8 cellular contexts compared by ENCODE assay signal in genomic region chr10:86535057-86535882, GRCh38. TPM values are rescaled to one million over a fixed set of nuclear protein-coding genes. Genes with fewer than 3 reads are reported as not detected.
DNase-seq lines count a peak whose midpoint lies in the region; ATAC-seq and TF ChIP-seq lines count a peak whose summit lies in the region.

No MANE protein-coding gene starts in this region.

- TF ChIP-seq EP300 in Ishikawa (IDR thresholded peaks at IDR 0.05; ENCODE audit: borderline replicate concordance) = peak; percentile 67; the same call in 1 of the 2 replicates

- ATAC-seq in GM19025 (IDR thresholded peaks at IDR 0.05; ENCODE audit: low read depth, unreplicated experiment) (peak; percentile 75), sciatic nerve (peak; percentile 88), GM18858 (IDR thresholded peaks at IDR 0.05; ENCODE audit: unreplicated experiment) (no peak)

- H3K4me3 ChIP-seq in hepatocyte = peak overlapping the region; percentile 2
- H3K4me3 ChIP-seq in MM.1S (ENCODE audit: low read length) = no peak overlapping the region

- peak overlapping the region; percentile 83 for H2AFZ ChIP-seq in hepatocyte
- H2AFZ ChIP-seq in MM.1S (ENCODE audit: low read length) = no peak overlapping the region

- intact Hi-C loops in sciatic nerve (cut with DNase I) = no loop called here

- TF ChIP-seq RAD21 in Ishikawa (IDR thresholded peaks at IDR 0.05; ENCODE audit: low read depth) = no peak

- H3K27ac ChIP-seq in hepatocyte (no peak overlapping the region), MM.1S (ENCODE audit: low read length) (no peak overlapping the region)

- H3K79me2 ChIP-seq in hepatocyte (no peaks in the 10 kb centered on the region), MM.1S (ENCODE audit: low read length) (no peaks in the 10 kb centered on the region)

- H3K4me1 ChIP-seq in hepatocyte (ENCODE audit: insufficient read depth) (peaks cover 4% of the 10 kb centered on the region), MM.1S (ENCODE audit: low read length) (no peaks in the 10 kb centered on the region)

- H3K9me3 ChIP-seq in hepatocyte (ENCODE audit: low read depth) = no peaks in the 10 kb centered on the region
- no peaks in the 10 kb centered on the region for H3K9me3 ChIP-seq in MM.1S (replicated peaks; ENCODE audit: insufficient read depth, low read length)

- H3K4me2 ChIP-seq in hepatocyte = peak overlapping the region; percentile 79
- no peak overlapping the region for H3K4me2 ChIP-seq in MM.1S (ENCODE audit: low read depth, low read length)

- no peaks in the 10 kb centered on the region for H3K27me3 ChIP-seq in hepatocyte
- H3K27me3 ChIP-seq in MM.1S (replicated peaks; ENCODE audit: insufficient read depth, low read length) = no peaks in the 10 kb centered on the region

- DNase-seq in amniotic epithelial cell (ENCODE audit: low read depth) (peak; percentile 14), hepatocyte (ENCODE audit: low spot score) (peak; percentile 81), sciatic nerve (ENCODE audit: low spot score) (peak; percentile 78), MM.1S (no peak)
- no peak for DNase-seq in NK-92 treated with Interleukin-12 subunit alpha and Interleukin-12 subunit beta, amount 100 ng/mL, for 24 hours (lab: John Stamatoyannopoulos, UW)

- H3K9ac ChIP-seq in MM.1S (ENCODE audit: low read length) = no peak overlapping the region

- WGBS in hepatocyte (ENCODE audit: low lambda C conversion rate, missing lambda C conversion rate) = 25% methylated on average over 42 of the region's 49 CpGs

- no peaks in the 10 kb centered on the region for H3F3A ChIP-seq in MM.1S (ENCODE audit: insufficient read depth, low read length)

- H4K20me1 ChIP-seq in hepatocyte (ENCODE audit: insufficient read depth, poor library complexity, severe bottlenecking) (no peaks in the 10 kb centered on the region), MM.1S (ENCODE audit: insufficient read depth, low read length) (no peaks in the 10 kb centered on the region)

- H3K36me3 ChIP-seq in hepatocyte (replicated peaks; ENCODE audit: insufficient read depth, low read depth) = no peaks in the 10 kb centered on the region
- H3K36me3 ChIP-seq in MM.1S (replicated peaks; ENCODE audit: insufficient read depth, low read length) = no peaks in the 10 kb centered on the region

- H3K9me2 ChIP-seq in hepatocyte (replicated peaks; ENCODE audit: insufficient read depth) (no peaks in the 10 kb centered on the region), MM.1S (replicated peaks; ENCODE audit: insufficient read depth, low read length) (no peaks in the 10 kb centered on the region)

- TF ChIP-seq CTCF in hepatocyte (IDR thresholded peaks at IDR 0.05; ENCODE audit: poor library complexity) = no peak
- TF ChIP-seq CTCF in MM.1S (IDR thresholded peaks at IDR 0.05; ENCODE audit: low read length) = no peak

TF ChIP-seq in Ishikawa, 13 proteins besides CTCF, POLR2A, EP300 and RAD21:
- no peak for TF ChIP-seq CEBPB (IDR thresholded peaks at IDR 0.05)
- peak; percentile 45; the same call in 1 of the 2 replicates for TF ChIP-seq USF1 (IDR thresholded peaks at IDR 0.05)
- TF ChIP-seq REST (IDR thresholded peaks at IDR 0.05; ENCODE audit: low read depth) = no peak
- peak; percentile 74 for TF ChIP-seq TEAD4 (IDR thresholded peaks at IDR 0.05)
- peak; percentile 64 for TF ChIP-seq NFIC (IDR thresholded peaks at IDR 0.05)
- peak; percentile 90 for TF ChIP-seq MAX (IDR thresholded peaks at IDR 0.05)
- TF ChIP-seq EGR1 (IDR thresholded peaks at IDR 0.05) = peak; percentile 95
- peak; percentile 84; the same call in 1 of the 2 replicates for TF ChIP-seq TCF12 (IDR thresholded peaks at IDR 0.05; ENCODE audit: low read depth)
- TF ChIP-seq ZBTB7A (IDR thresholded peaks at IDR 0.05; ENCODE audit: low read depth) = peak; percentile 51; the same call in 1 of the 2 replicates
- no peak for TF ChIP-seq YY1 (IDR thresholded peaks at IDR 0.05; ENCODE audit: low read depth)
- TF ChIP-seq FOXM1 (IDR thresholded peaks at IDR 0.05; ENCODE audit: borderline replicate concordance, low read depth) = no peak
- TF ChIP-seq CREB1 (IDR thresholded peaks at IDR 0.05; ENCODE audit: low read depth) = no peak
- TF ChIP-seq TAF1 (IDR thresholded peaks at IDR 0.05; ENCODE audit: low read depth) = peak; percentile 57

RNA-seq across cellular contexts. Expression of gene WAPL, which starts 13.7 kb away (rescaled TPM):
- total RNA-seq in hepatocyte = 36.5 and 41.4 TPM in 2 replicates
- polyA plus RNA-seq in hepatocyte = 17.2 and 19.4 TPM in 2 replicates
- total RNA-seq in sciatic nerve = 34.2 TPM

Comparison
In these comparisons a context has a peak if more than half of its experiments do, and no peak if none do; other contexts are left out.
1. DNase-seq: peak in amniotic epithelial cell (single experiment), hepatocyte (single experiment) and sciatic nerve (single experiment); none in MM.1S (single experiment) and NK-92 treated with Interleukin-12 subunit alpha and Interleukin-12 subunit beta, amount 100 ng/mL, for 24 hours (single experiment).